ENCODE assay signal across 29 cellular contexts in the genomic region with DNA sequence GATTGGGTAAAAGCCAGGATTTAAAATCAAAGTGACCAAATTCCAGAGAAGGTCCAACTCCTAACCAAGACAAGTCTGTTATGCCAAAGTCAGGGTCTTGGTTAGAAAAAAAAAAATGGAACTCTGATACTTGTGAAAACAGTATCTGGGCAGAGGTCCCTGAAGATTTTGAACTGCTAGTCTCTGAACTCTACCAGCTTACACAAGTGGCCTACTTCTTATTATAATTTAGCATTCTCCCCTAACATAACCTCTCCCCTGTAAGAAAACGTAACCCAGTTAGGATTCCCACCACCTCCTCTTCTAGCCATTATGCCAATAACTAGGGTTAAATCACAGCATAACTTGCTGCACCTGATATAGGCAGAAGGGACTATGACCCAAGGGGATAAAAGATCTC.
"Had no signal": no experiment of that assay in that cellular context is flagged by ENCODE, and none has a peak within 500 bp of the region (broad histone marks: within the 10 kb centered on the region; RNA-seq: fewer than 3 reads in every experiment).

No MANE protein-coding gene starts in this region.

- H3K27me3 ChIP-seq: body of pancreas, brain microvascular endothelial cell, breast epithelium had no signal

- H3K9me3 ChIP-seq: body of pancreas, breast epithelium had no signal

- H3K4me1 ChIP-seq: body of pancreas, breast epithelium had no signal

- H3K4me3 ChIP-seq: body of pancreas, breast epithelium had no signal

- H3K27ac ChIP-seq: body of pancreas, brain microvascular endothelial cell, breast epithelium, VCaP had no signal

- DNase-seq: activated B cell treated with CpG ODN at 0.5 μM for 24 hours; activated CD4-positive, alpha-beta memory T cell treated with anti-CD3 and anti-CD28 coated beads for 36 hours; activated CD4-positive, alpha-beta T cell treated with anti-CD3 and anti-CD28 coated beads for 4 hours; activated CD4-positive, alpha-beta T cell treated with anti-CD3 and anti-CD28 coated beads, Interleukin-2, amount 10 ng/mL, durations not matched to agents 24 days and 14 days; activated CD4-positive, alpha-beta T cell treated with anti-CD3 and anti-CD28 coated beads, Interleukin-2, amount 50 U/mL, for 1 hour; activated CD4-positive, alpha-beta T cell treated with anti-CD3 and anti-CD28 coated beads, Interleukin-2, amount 50 U/mL, for 4 hours; activated CD4-positive, CD25-positive, alpha-beta regulatory T cell treated with anti-CD3 and anti-CD28 coated beads, Interleukin-2, amount 50 U/mL, for 72 hours; activated CD8-positive, alpha-beta memory T cell treated with anti-CD3 and anti-CD28 coated beads, Interleukin-2, amount 50 U/mL, for 4 hours; activated CD8-positive, alpha-beta T cell treated with anti-CD3 and anti-CD28 coated beads for 36 hours; activated effector memory CD4-positive, alpha-beta T cell treated with anti-CD3 and anti-CD28 coated beads, Interleukin-2, amount 50 U/mL, for 16 hours; activated gamma-delta T cell treated with Interleukin-2 at 50 U/mL for 16 hours; activated naive CD4-positive, alpha-beta T cell; activated naive CD4-positive, alpha-beta T cell treated with anti-CD3 and anti-CD28 coated beads for 36 hours; activated naive CD4-positive, alpha-beta T cell treated with anti-CD3 and anti-CD28 coated beads, Interleukin-2, amount 50 U/mL, for 16 hours; activated naive CD8-positive, alpha-beta T cell treated with anti-CD3 and anti-CD28 coated beads for 36 hours; activated T-cell treated with anti-CD3 and anti-CD28 coated beads for 4 hours; activated T-cell treated with anti-CD3 and anti-CD28 coated beads, Interleukin-2, amount 50 U/mL, for 1 hour; activated T-cell treated with anti-CD3 and anti-CD28 coated beads, Interleukin-2, amount 50 U/mL, for 4 hours; activated T-cell treated with anti-CD3 and anti-CD28 coated beads, Interleukin-2, amount 50 U/mL, for 72 hours; body of pancreas; brain microvascular endothelial cell; central memory CD4-positive, alpha-beta T cell; T-helper 1 cell; T-helper 2 cell; T-helper 9 cell had no signal

- ATAC-seq: activated CD8-positive, alpha-beta T cell treated with anti-CD3 and anti-CD28 coated beads for 36 hours; activated naive CD4-positive, alpha-beta T cell treated with anti-CD3 and anti-CD28 coated beads, Interleukin-2, amount 50 U/mL, for 72 hours; activated T-cell treated with anti-CD3 and anti-CD28 coated beads, Interleukin-2, amount 50 U/mL, for 4 hours; activated T-cell treated with anti-CD3 and anti-CD28 coated beads, Interleukin-2, amount 50 U/mL, for 72 hours; activated T-helper 17 cell treated with anti-CD3 and anti-CD28 coated beads, Interleukin-2, amount 50 U/mL, for 72 hours; body of pancreas had no signal

- H3K36me3 ChIP-seq: brain microvascular endothelial cell, breast epithelium had no signal
